Comparison of ENCODE assay signal across 24 cellular contexts in genomic region chr12:120148011-120148410, GRCh38.
"Had no signal": no experiment of that assay in that cellular context is flagged by ENCODE, and none has a peak within 500 bp of the region (broad histone marks: within the 10 kb centered on the region; RNA-seq: fewer than 3 reads in every experiment).

No MANE protein-coding gene starts in this region.

- H3K27ac Mint-ChIP-seq: activated CD8-positive, alpha-beta T cell treated with anti-CD3 and anti-CD28 coated beads, Interleukin-2, amount 10 ng/mL, durations not matched to agents 7 days and 5 days; activated naive CD4-positive, alpha-beta T cell treated with anti-CD3 and anti-CD28 coated beads for 36 hours; activated naive CD8-positive, alpha-beta T cell; brain; T-helper 1 cell treated with Interleukin-12 subunit alpha and Interleukin-12 subunit beta and Interleukin-4 antibody, amounts not matched to agents 30 μg/mL and 1 μg/mL, for 36 hours; WTC11 had no signal

- H3K27ac ChIP-seq: KMS-11, PC-9 had no signal

- H3K9ac ChIP-seq: KMS-11 had no signal

- H3K4me2 ChIP-seq: KMS-11, PC-9 had no signal

- ATAC-seq: activated CD8-positive, alpha-beta T cell treated with anti-CD3 and anti-CD28 coated beads, Interleukin-2, amount 10 ng/mL, durations not matched to agents 7 days and 5 days; activated T-cell treated with anti-CD3 and anti-CD28 coated beads, Interleukin-2, amount 50 U/mL, for 4 hours; WTC11 had no signal

- H3K4me3 Mint-ChIP-seq: activated CD8-positive, alpha-beta T cell treated with anti-CD3 and anti-CD28 coated beads, Interleukin-2, amount 10 ng/mL, durations not matched to agents 7 days and 5 days; activated naive CD4-positive, alpha-beta T cell treated with anti-CD3 and anti-CD28 coated beads for 36 hours; activated naive CD8-positive, alpha-beta T cell; activated T-cell treated with anti-CD3 and anti-CD28 coated beads, Interleukin-2, amount 50 U/mL, for 4 hours; brain; T-helper 1 cell treated with Interleukin-12 subunit alpha and Interleukin-12 subunit beta and Interleukin-4 antibody, amounts not matched to agents 30 μg/mL and 1 μg/mL, for 36 hours; WTC11 had no signal

- H3K27me3 Mint-ChIP-seq: activated naive CD8-positive, alpha-beta T cell; brain had no signal

- H3K4me1 Mint-ChIP-seq: brain, WTC11 had no signal

- H3K9me3 Mint-ChIP-seq: activated naive CD4-positive, alpha-beta T cell treated with anti-CD3 and anti-CD28 coated beads for 36 hours; activated T-cell treated with anti-CD3 and anti-CD28 coated beads, Interleukin-2, amount 50 U/mL, for 4 hours; brain; T-helper 1 cell treated with Interleukin-12 subunit alpha and Interleukin-12 subunit beta and Interleukin-4 antibody, amounts not matched to agents 30 μg/mL and 1 μg/mL, for 36 hours; WTC11 had no signal

- FAIRE-seq: astrocyte had no signal

- H2AFZ ChIP-seq: PC-9 had no signal

- H3K4me3 ChIP-seq: PC-9 had no signal

- DNase-seq: activated CD4-positive, alpha-beta T cell treated with anti-CD3 and anti-CD28 coated beads for 48 hours; activated CD4-positive, alpha-beta T cell treated with anti-CD3 and anti-CD28 coated beads, Interleukin-2, amount 50 U/mL, for 4 hours; activated CD4-positive, CD25-positive, alpha-beta regulatory T cell treated with anti-CD3 and anti-CD28 coated beads, Interleukin-2, amount 50 U/mL, for 72 hours; activated CD8-positive, alpha-beta memory T cell treated with anti-CD3 and anti-CD28 coated beads, Interleukin-2, amount 50 U/mL, for 48 hours; activated CD8-positive, alpha-beta T cell treated with anti-CD3 and anti-CD28 coated beads, Interleukin-2, amount 10 ng/mL, durations not matched to agents 7 days and 5 days; activated gamma-delta T cell; activated naive CD4-positive, alpha-beta T cell treated with anti-CD3 and anti-CD28 coated beads for 36 hours; activated T-cell treated with anti-CD3 and anti-CD28 coated beads, Interleukin-2, amount 50 U/mL, for 4 hours; amygdala; NCI-H1092; NCI-H1417; NCI-H1930; NCI-H2171 treated with DMSO at 0.1 percent for 48 hours; NCI-H226; NCI-H524; PC-9; SHP77 treated with DMSO at 0.1 percent for 48 hours; T-helper 9 cell had no signal
